In genomic region chr2:10935953-10936942, GRCh38 we compare ENCODE assay signal across 10 cellular contexts. TPM values are rescaled to one million over a fixed set of nuclear protein-coding genes. Genes with fewer than 3 reads are reported as not detected.
DNase-seq lines count a peak whose midpoint lies in the region; ATAC-seq and TF ChIP-seq lines count a peak whose summit lies in the region.
"Had no signal": no experiment of that assay in that cellular context is flagged by ENCODE, and none has a peak within 500 bp of the region (broad histone marks: within the 10 kb centered on the region; RNA-seq: fewer than 3 reads in every experiment).

No MANE protein-coding gene starts in this region.

- TF ChIP-seq CTCF in choroid plexus epithelial cell (conservative IDR thresholded peaks at IDR 0.05; ENCODE audit: low read depth, low read length) = no peak

- no peak overlapping the region for H3K4me3 ChIP-seq in choroid plexus epithelial cell (ENCODE audit: low read depth, low read length)
- H3K4me3 ChIP-seq: lower lobe of right lung had no signal

- TF ChIP-seq POLR2A in GM18505 (IDR thresholded peaks at IDR 0.05; ENCODE audit: borderline replicate concordance, extremely low read depth, insufficient read depth, insufficient read length) = no peak

- DNase-seq in ELR (ENCODE audit: low read depth) (peak; percentile 98), NCI-H146 (lab: John Stamatoyannopoulos, UW) (peak; percentile 74), choroid plexus epithelial cell (ENCODE audit: low read depth) (peak; percentile 95), mucosa of gallbladder (ENCODE audit: low spot score) (peak; percentile 68), cardiac septum (ENCODE audit: low spot score) (no peak)
- DNase-seq in stimulated activated CD4-positive, alpha-beta T cell treated with anti-CD3 and anti-CD28 coated beads, Interleukin-12 subunit alpha, Interleukin-12 subunit beta, amount 100 ng/mL, for 4 hours = no peak
- DNase-seq: lower lobe of right lung, NCI-H1436 had no signal

- ATAC-seq in GM18505 (IDR thresholded peaks at IDR 0.05; ENCODE audit: unreplicated experiment) = no peak
- no peak for ATAC-seq in HG03108 (IDR thresholded peaks at IDR 0.05; ENCODE audit: unreplicated experiment)

- intact Hi-C loops in cardiac septum (cut with DNase I) = no loop called here

RNA-seq across cellular contexts. Expression of gene KCNF1, which starts 24.5 kb away (rescaled TPM):
- total RNA-seq in mucosa of gallbladder (0.63 TPM), cardiac septum (0.27 TPM)
- total RNA-seq: lower lobe of right lung had no signal

Comparison
In these comparisons a context has a peak if more than half of its experiments do, and no peak if none do; other contexts are left out.
1. DNase-seq: peak in ELR (single experiment), NCI-H146 (single experiment), choroid plexus epithelial cell (single experiment) and mucosa of gallbladder (single experiment); none in cardiac septum (single experiment) and stimulated activated CD4-positive, alpha-beta T cell treated with anti-CD3 and anti-CD28 coated beads, Interleukin-12 subunit alpha, Interleukin-12 subunit beta, amount 100 ng/mL, for 4 hours (single experiment).